ENCODE assay signal across 17 cellular contexts in the genomic region with DNA sequence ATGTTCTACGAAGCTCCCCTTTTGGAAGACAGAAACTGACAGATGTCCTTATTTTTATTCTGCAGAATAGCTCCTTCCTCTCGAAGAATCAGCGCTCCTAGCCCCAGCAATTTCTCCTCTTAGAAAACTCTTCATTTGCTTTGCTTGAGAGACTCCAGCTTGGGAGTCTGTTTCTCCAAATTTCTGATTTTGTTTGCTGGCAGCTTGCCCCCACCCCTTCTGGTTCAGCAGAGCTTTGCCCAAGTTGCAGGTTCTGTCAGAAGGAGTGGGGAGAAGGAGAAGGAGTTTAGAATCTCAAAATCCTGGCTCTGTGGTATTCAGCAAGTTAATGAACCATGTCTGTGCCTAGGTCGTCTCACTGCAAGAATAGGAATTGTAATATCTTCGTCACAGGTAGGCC.
"Had no signal": no experiment of that assay in that cellular context is flagged by ENCODE, and none has a peak within 500 bp of the region (broad histone marks: within the 10 kb centered on the region; RNA-seq: fewer than 3 reads in every experiment).

No MANE protein-coding gene starts in this region.

- H3K27me3 ChIP-seq: esophagus muscularis mucosa, sigmoid colon had no signal

- H3K27ac ChIP-seq: esophagus muscularis mucosa, lower lobe of right lung, sigmoid colon had no signal

- H3K9me3 ChIP-seq: esophagus muscularis mucosa, lower lobe of right lung, sigmoid colon had no signal

- DNase-seq: activated CD4-positive, alpha-beta T cell treated with anti-CD3 and anti-CD28 coated beads for 48 hours; activated CD4-positive, CD25-positive, alpha-beta regulatory T cell; activated CD8-positive, alpha-beta T cell treated with anti-CD3 and anti-CD28 coated beads, Interleukin-2, amount 10 ng/mL, durations not matched to agents 7 days and 5 days; activated effector memory CD4-positive, alpha-beta T cell treated with Interleukin-2 at 50 U/mL for 16 hours; activated naive CD4-positive, alpha-beta T cell treated with anti-CD3 and anti-CD28 coated beads, Interleukin-2, amount 50 U/mL, for 16 hours; activated T-cell treated with anti-CD3 and anti-CD28 coated beads, Interleukin-2, amount 50 U/mL, for 4 hours; aorta; effector memory CD4-positive, alpha-beta T cell; immature natural killer cell; lower lobe of right lung; natural killer cell; nucleus accumbens; sigmoid colon; stimulated activated CD4-positive, alpha-beta T cell treated with anti-CD3 and anti-CD28 coated beads, Interleukin-4, amount 100 ng/mL, for 24 hours; T1000 had no signal

- ATAC-seq: activated CD8-positive, alpha-beta T cell treated with anti-CD3 and anti-CD28 coated beads, Interleukin-2, amount 10 ng/mL, durations not matched to agents 7 days and 5 days; activated T-cell treated with anti-CD3 and anti-CD28 coated beads, Interleukin-2, amount 50 U/mL, for 4 hours; lower lobe of right lung; natural killer cell; stimulated activated effector memory CD8-positive, alpha-beta T cell treated with anti-CD3 and anti-CD28 coated beads, Interleukin-12 subunit alpha, Interleukin-12 subunit beta, amount 100 ng/mL, for 72 hours had no signal

- H3K4me3 ChIP-seq: esophagus muscularis mucosa, lower lobe of right lung, sigmoid colon had no signal

- H3K36me3 ChIP-seq: esophagus muscularis mucosa, lower lobe of right lung, sigmoid colon had no signal
